ENCODE assay signal across 7 cellular contexts in the genomic region with DNA sequence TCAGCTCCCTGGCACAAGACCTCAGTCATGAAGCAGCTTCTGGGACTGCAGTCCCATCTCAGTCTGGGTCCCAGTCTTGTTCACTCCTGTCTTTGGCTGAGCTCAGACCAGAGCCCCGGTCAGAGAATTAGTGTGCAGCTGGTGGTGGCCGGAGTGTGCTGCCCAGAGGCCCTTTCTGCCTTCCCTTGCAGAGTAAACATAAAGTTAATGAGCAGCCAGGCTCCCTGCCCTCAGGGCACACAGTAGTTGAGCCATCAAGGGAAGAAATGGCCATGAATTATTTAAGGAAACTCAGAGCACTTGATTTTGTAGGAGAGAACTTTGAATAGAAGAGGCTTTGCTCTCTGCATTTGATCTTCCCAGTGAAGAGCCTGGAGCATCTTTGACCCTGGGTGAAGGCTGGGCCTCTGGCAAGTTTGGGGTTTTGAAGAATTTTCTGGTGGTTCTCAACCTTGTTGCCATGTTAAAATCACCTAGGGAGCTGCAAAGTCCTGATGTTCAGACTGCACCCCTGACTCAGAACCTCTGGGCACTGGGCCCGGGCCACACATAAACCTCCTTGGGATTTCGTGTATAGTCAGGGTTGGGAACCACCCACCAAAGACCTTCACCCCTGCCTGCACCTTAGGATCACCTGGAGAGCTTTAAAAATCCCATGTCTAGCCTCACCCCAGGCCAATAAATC. TPM values are rescaled to one million over a fixed set of nuclear protein-coding genes. Genes with fewer than 3 reads are reported as not detected.
DNase-seq lines count a peak whose midpoint lies in the region; ATAC-seq and TF ChIP-seq lines count a peak whose summit lies in the region.

No MANE protein-coding gene starts in this region.

- WGBS in H9 (ENCODE audit: extremely low coverage, insufficient read length, low lambda C conversion rate), result no CpG with 5 or more reads among the region's 4 CpGs

- H3K9me3 Mint-ChIP-seq in nephron, result no peaks in the 10 kb centered on the region
- H3K9me3 Mint-ChIP-seq in H9, result no peaks in the 10 kb centered on the region

- H4K5ac ChIP-seq in H9 (ENCODE audit: insufficient read length, low read depth, low read length), result no peak overlapping the region

- peaks cover 60% of the 10 kb centered on the region for H3K4me1 Mint-ChIP-seq in nephron
- peaks cover 35 to 45% of the 10 kb centered on the region in 2 experiments for H3K4me1 Mint-ChIP-seq in H9

- H2BK5ac ChIP-seq in H9 (ENCODE audit: insufficient read length, low read length), result no peak overlapping the region

- H2AK5ac ChIP-seq in H9 (ENCODE audit: insufficient read length, low read length), result no peak overlapping the region

- H3K4me2 ChIP-seq in H9 (ENCODE audit: insufficient read depth, insufficient read length, low read length), result no peak overlapping the region

- no peak overlapping the region for H3K14ac ChIP-seq in H9 (ENCODE audit: insufficient read depth, low read length)

- H3K18ac ChIP-seq in H9 (ENCODE audit: insufficient read length, low read depth, low read length), result no peak overlapping the region

- H3K27me3 ChIP-seq in H9 (ENCODE audit: insufficient read depth, low read length), result no peaks in the 10 kb centered on the region

- no peak overlapping the region for H3T11ph ChIP-seq in H9 (ENCODE audit: low read length)

- no peak for ATAC-seq in GM19395 (IDR thresholded peaks at IDR 0.05; ENCODE audit: unreplicated experiment)

- H2BK120ac ChIP-seq in H9 (ENCODE audit: low read depth, low read length, poor library complexity, severe bottlenecking), result no peak overlapping the region

- H2BK20ac ChIP-seq in H9 (ENCODE audit: low read depth, low read length, poor library complexity, severe bottlenecking), result no peak overlapping the region

- H3K27ac Mint-ChIP-seq in nephron (peak overlapping the region; percentile 63 to 93 (median 90)), H9 (peak overlapping the region in 1 of 3 experiments; percentile 10; a peak in 2 of 7 replicates)

- H4K20me1 ChIP-seq in H9 (ENCODE audit: control insufficient read depth, insufficient read depth, insufficient read length), result no peaks in the 10 kb centered on the region

- H2BK12ac ChIP-seq in H9 (ENCODE audit: insufficient read length, low read depth, low read length), result no peak overlapping the region

- H3K4me3 Mint-ChIP-seq in nephron (peak overlapping the region in 1 of 3 experiments; percentile 20), H9 (no peak overlapping the region)

- no peak overlapping the region for H2BK15ac ChIP-seq in H9 (ENCODE audit: low read depth, low read length)

- H3K27ac ChIP-seq in H9 (ENCODE audit: insufficient read length, low read depth, low read length), result no peak overlapping the region

- H3K36me3 Mint-ChIP-seq in nephron (ENCODE audit: low read depth) (peaks cover 6% of the 10 kb centered on the region), H9 (ENCODE audit: insufficient read depth in 1 of 3, low read depth in 3 of 3) (peaks cover 0 to 2% (median 0%) of the 10 kb centered on the region in 3 experiments; a peak in 3 of 7 replicates)

- H3K4me1 ChIP-seq in H9 (ENCODE audit: insufficient read depth, low read length), result no peaks in the 10 kb centered on the region

- DNase-seq in COLO668 (lab: John Stamatoyannopoulos, UW; ENCODE audit: unreplicated experiment), result peak; percentile 99
- peak; percentile 34 for DNase-seq in HPDE6-E6E7 (ENCODE audit: extremely low spot score)
- peak; percentile 34 for DNase-seq in dedifferentiated amniotic fluid mesenchymal stem cell (ENCODE audit: extremely low spot score)
- DNase-seq in GM13976 (ENCODE audit: low spot score), result no peak
- DNase-seq in H9, result no peak

- H3K79me1 ChIP-seq in H9 (ENCODE audit: insufficient read depth, low read depth, low read length, poor library complexity, severe bottlenecking), result no peaks in the 10 kb centered on the region

- no peak overlapping the region for H3K4ac ChIP-seq in H9 (ENCODE audit: low read depth, low read length)

- H3K23ac ChIP-seq in H9 (ENCODE audit: insufficient read length, low read depth, low read length), result no peak overlapping the region

- no peak overlapping the region for H3K9ac ChIP-seq in H9 (ENCODE audit: extremely low read depth, insufficient read length, low read length)

- H4K91ac ChIP-seq in H9 (ENCODE audit: insufficient read length, low read depth, low read length), result no peak overlapping the region

- H4K8ac ChIP-seq in H9 (replicated peaks; ENCODE audit: insufficient read length, low read depth, low read length), result no peak overlapping the region

- H3K79me2 ChIP-seq in H9 (ENCODE audit: insufficient read depth, low read length), result no peaks in the 10 kb centered on the region

- no peaks in the 10 kb centered on the region for H3K23me2 ChIP-seq in H9 (ENCODE audit: insufficient read length, low read depth, low read length, poor library complexity, severe bottlenecking)

- TF ChIP-seq CTCF in nephron (IDR thresholded peaks at IDR 0.05; ENCODE audit: unreplicated experiment in 3 of 3) (no peak), GM13976 (IDR thresholded peaks at IDR 0.05; ENCODE audit: borderline replicate concordance, control extremely low read depth, extremely low read depth, insufficient read depth, missing control alignments) (no peak), H9 (conservative IDR thresholded peaks at IDR 0.05) (no peak)

- no peaks in the 10 kb centered on the region for H3K9me3 ChIP-seq in H9 (ENCODE audit: control insufficient read depth, low read depth, low read length)

- H3K56ac ChIP-seq in H9 (ENCODE audit: insufficient read length, low read depth, low read length), result no peak overlapping the region

- no peak overlapping the region for H2AFZ ChIP-seq in H9 (ENCODE audit: low read length)

- H3K27me3 Mint-ChIP-seq in nephron (ENCODE audit: low read depth) (peaks cover 54% of the 10 kb centered on the region), H9 (ENCODE audit: low read depth) (no peaks in the 10 kb centered on the region)

- in situ Hi-C loops in GM13976 (cut with MboI; ENCODE audit: low sequenced_read_pairs, unreplicated experiment), result no loop called here

RNA-seq across cellular contexts. Expression of gene SELENON, which starts 26.4 kb away (rescaled TPM):
- total RNA-seq in H9 (2021), result 89.0 and 90.9 TPM in 2 replicates

RNA-seq across cellular contexts. Expression of gene MTFR1L, which starts 46.2 kb away (rescaled TPM):
- 31.5 and 32.5 TPM in 2 replicates for total RNA-seq in H9 (2021)

Comparison
In these comparisons a context has a peak if more than half of its experiments do, and no peak if none do; other contexts are left out.
1. DNase-seq: peak in COLO668 (single experiment), HPDE6-E6E7 (single experiment) and dedifferentiated amniotic fluid mesenchymal stem cell (single experiment); none in GM13976 (single experiment) and H9 (single experiment).